ENCODE assay signal across 19 cellular contexts in the genomic region with DNA sequence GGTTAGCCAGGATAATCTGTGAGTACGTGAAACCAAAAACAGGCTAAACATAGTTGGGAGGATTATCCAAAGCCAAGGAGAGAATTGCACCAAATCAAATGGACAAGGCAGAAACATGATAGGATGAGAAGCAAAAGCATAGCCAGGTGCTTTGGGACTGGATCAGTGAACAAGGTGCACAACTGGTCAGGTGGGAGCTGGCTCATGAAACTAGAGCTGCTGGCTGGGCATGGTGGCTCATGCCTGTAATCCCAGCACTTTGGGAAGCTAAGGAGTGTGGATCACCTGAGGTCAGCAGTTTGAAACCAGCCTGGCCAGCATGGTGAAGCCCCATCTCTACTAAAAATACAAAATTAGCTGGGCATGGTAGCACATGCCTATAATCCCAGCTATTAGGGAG. TPM values are rescaled to one million over a fixed set of nuclear protein-coding genes. Genes with fewer than 3 reads are reported as not detected.
DNase-seq lines count a peak whose midpoint lies in the region; ATAC-seq and TF ChIP-seq lines count a peak whose summit lies in the region.
"Had no signal": no experiment of that assay in that cellular context is flagged by ENCODE, and none has a peak within 500 bp of the region (broad histone marks: within the 10 kb centered on the region; RNA-seq: fewer than 3 reads in every experiment).

No MANE protein-coding gene starts in this region.

- no peak for TF ChIP-seq CTCF in WERI-Rb-1 (IDR thresholded peaks at IDR 0.05; ENCODE audit: low read depth, low read length)
- TF ChIP-seq CTCF in osteoblast (IDR thresholded peaks at IDR 0.05; ENCODE audit: extremely low read depth, low read depth, low read length): no peak

- no peaks in the 10 kb centered on the region for H3K4me1 ChIP-seq in osteoblast (ENCODE audit: insufficient read depth, low read length)
- H3K4me1 ChIP-seq: A549; BLaER1 treated with 17β-estradiol and CSF1 and Interleukin-3, amounts not matched to agents 10 nM and 100 nM; Caco-2 had no signal

- H4K20me1 ChIP-seq in osteoblast (ENCODE audit: insufficient read depth, low read length): no peaks in the 10 kb centered on the region
- H4K20me1 ChIP-seq: BLaER1 treated with 17β-estradiol and CSF1 and Interleukin-3, amounts not matched to agents 10 nM and 100 nM had no signal

- no peak for ATAC-seq in HG03432 (IDR thresholded peaks at IDR 0.05; ENCODE audit: unreplicated experiment)
- ATAC-seq: A549; CD8-positive, alpha-beta T cell had no signal

- peak overlapping the region; percentile 25; the same call in 1 of the 2 replicates for H3K27ac ChIP-seq in WERI-Rb-1
- H3K27ac ChIP-seq in osteoblast (ENCODE audit: low read depth, low read length): no peak overlapping the region
- H3K27ac ChIP-seq: 22Rv1; A549; BLaER1 treated with 17β-estradiol and CSF1 and Interleukin-3, amounts not matched to agents 10 nM and 100 nM; C4-2B had no signal

- DNase-seq in NCI-H2171 treated with DMSO at 0.1 percent for 48 hours (lab: John Stamatoyannopoulos, UW) (peak; percentile 45), NCI-H2171 (lab: John Stamatoyannopoulos, UW) (no peak), WERI-Rb-1 (peak; percentile 59), osteoblast (ENCODE audit: insufficient read length, low spot score, missing footprints) (peak; percentile 37)
- DNase-seq in stimulated activated CD4-positive, alpha-beta T cell treated with anti-CD3 and anti-CD28 coated beads, Interleukin-2, amount 100 ng/mL, for 24 hours: no peak
- DNase-seq: AML-193; Caco-2; Calu3; CD4-positive, alpha-beta T cell; CD8-positive, alpha-beta T cell; DMS79 treated with DMSO at 0.1 percent for 48 hours; GF-D8 had no signal

- H3K79me2 ChIP-seq in osteoblast (ENCODE audit: insufficient read depth, low read length): no peaks in the 10 kb centered on the region

- H3K4me2 ChIP-seq in osteoblast (ENCODE audit: insufficient read depth, low read length): no peak overlapping the region
- H3K4me2 ChIP-seq: A549; BLaER1 treated with 17β-estradiol and CSF1 and Interleukin-3, amounts not matched to agents 10 nM and 100 nM had no signal

- no peak overlapping the region for H3K4me3 ChIP-seq in WERI-Rb-1 (ENCODE audit: low read depth, low read length)
- no peak overlapping the region for H3K4me3 ChIP-seq in osteoblast (ENCODE audit: insufficient read depth, low read length)
- H3K4me3 ChIP-seq: A549; BLaER1 treated with 17β-estradiol and CSF1 and Interleukin-3, amounts not matched to agents 10 nM and 100 nM had no signal

- H3K27me3 ChIP-seq in WERI-Rb-1 (ENCODE audit: insufficient read depth, low read depth, severe bottlenecking) (no peaks in the 10 kb centered on the region), osteoblast (ENCODE audit: insufficient read depth, low read length) (no peaks in the 10 kb centered on the region)
- H3K27me3 ChIP-seq: BLaER1 treated with 17β-estradiol and CSF1 and Interleukin-3, amounts not matched to agents 10 nM and 100 nM had no signal

- H3K36me3 ChIP-seq in WERI-Rb-1 (no peaks in the 10 kb centered on the region), osteoblast (ENCODE audit: insufficient read depth, low read length) (no peaks in the 10 kb centered on the region)
- H3K36me3 ChIP-seq: BLaER1 treated with 17β-estradiol and CSF1 and Interleukin-3, amounts not matched to agents 10 nM and 100 nM had no signal

- H2AFZ ChIP-seq in osteoblast (ENCODE audit: low read length): no peak overlapping the region

- H3K9me3 ChIP-seq in WERI-Rb-1 (ENCODE audit: severe bottlenecking) (peaks cover 2% of the 10 kb centered on the region), osteoblast (ENCODE audit: low read depth, low read length) (no peaks in the 10 kb centered on the region)
- H3K9me3 ChIP-seq: A549, Caco-2 had no signal

RNA-seq across cellular contexts. Expression of gene SSMEM1, which starts 13.7 kb away (rescaled TPM):
- not detected in 2 replicates for total RNA-seq in osteoblast
- total RNA-seq: A172; B cell; Caco-2; Calu3; CD4-positive, alpha-beta T cell; CD8-positive, alpha-beta T cell had no signal

RNA-seq across cellular contexts. Expression of gene TMEM209, which starts 16.1 kb away (rescaled TPM):
- total RNA-seq in osteoblast: 19.9 and 20.0 TPM in 2 replicates

RNA-seq across cellular contexts. Expression of gene CPA2, which starts 45.3 kb away (rescaled TPM):
- total RNA-seq in osteoblast: not detected in 2 replicates
- total RNA-seq: A172; B cell; Calu3; CD4-positive, alpha-beta T cell; CD8-positive, alpha-beta T cell had no signal

Comparison
In these comparisons a context has a peak if more than half of its experiments do, and no peak if none do; other contexts are left out.
1. DNase-seq: peak in NCI-H2171 treated with DMSO at 0.1 percent for 48 hours (single experiment), WERI-Rb-1 (single experiment) and osteoblast (single experiment); none in NCI-H2171 (single experiment) and stimulated activated CD4-positive, alpha-beta T cell treated with anti-CD3 and anti-CD28 coated beads, Interleukin-2, amount 100 ng/mL, for 24 hours (0 of 2).